In the genomic region with DNA sequence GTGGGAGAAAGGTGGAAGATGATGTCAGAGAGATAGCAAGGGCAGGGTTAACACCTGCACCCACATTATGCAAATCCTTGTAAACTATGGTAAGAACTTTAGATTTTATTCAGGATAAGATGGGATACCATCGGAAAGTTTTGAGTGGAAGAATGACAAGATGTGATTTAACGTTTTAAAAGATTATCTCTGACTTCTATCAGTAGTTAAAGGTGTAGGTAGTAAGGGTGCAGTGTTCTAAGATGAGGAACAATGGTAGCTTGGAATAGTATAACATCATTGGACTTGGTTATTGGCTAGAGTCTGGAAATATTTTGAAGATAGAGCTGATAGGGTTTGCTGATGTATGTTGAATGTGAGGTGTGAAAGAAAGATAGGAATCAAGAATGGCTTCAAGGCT, we compare ENCODE assay signal across 29 cellular contexts.
"Had no signal": no experiment of that assay in that cellular context is flagged by ENCODE, and none has a peak within 500 bp of the region (broad histone marks: within the 10 kb centered on the region; RNA-seq: fewer than 3 reads in every experiment).

No MANE protein-coding gene starts in this region.

- H3K27me3 ChIP-seq: colonic mucosa, dorsolateral prefrontal cortex, esophagus muscularis mucosa, esophagus squamous epithelium, foreskin keratinocyte, gastrocnemius medialis, gastroesophageal sphincter, heart left ventricle, heart right ventricle had no signal

- H3K36me3 ChIP-seq: colonic mucosa, esophagus muscularis mucosa, esophagus squamous epithelium, gastrocnemius medialis, gastroesophageal sphincter, heart left ventricle, heart right ventricle had no signal

- H3K4me1 ChIP-seq: colonic mucosa, esophagus muscularis mucosa, esophagus squamous epithelium, foreskin keratinocyte, gastrocnemius medialis, gastroesophageal sphincter, heart left ventricle, heart right ventricle had no signal

- H3K27me3 Mint-ChIP-seq: dendritic cell treated with granulocyte-macrophage colony-stimulating factor and Interleukin-4, amounts not matched to agents 40 ng/mL and 50 ng/mL, for 4 days; effector memory CD8-positive, alpha-beta T cell had no signal

- FAIRE-seq: colon, endometrium, endothelial cell of umbilical vein, frontal cortex had no signal

- H3K4me1 Mint-ChIP-seq: endodermal cell had no signal

- H3K27ac ChIP-seq: colonic mucosa, coronary artery, dorsolateral prefrontal cortex, epithelial cell of prostate, esophagus muscularis mucosa, esophagus squamous epithelium, foreskin keratinocyte, gastrocnemius medialis, gastroesophageal sphincter, heart left ventricle, heart right ventricle had no signal

- DNase-seq: colonic mucosa; cortex of kidney; dermis blood vessel endothelial cell; dorsolateral prefrontal cortex; effector CD4-positive, alpha-beta T cell; effector CD8-positive, alpha-beta T cell; effector memory CD4-positive, alpha-beta T cell; effector memory CD8-positive, alpha-beta T cell; endodermal cell; erythroblast; esophagus squamous epithelium; foreskin fibroblast; foreskin keratinocyte; foreskin melanocyte; gastrocnemius medialis; glutamatergic neuron; head of caudate nucleus; heart left ventricle; heart right ventricle had no signal

- ATAC-seq: effector memory CD8-positive, alpha-beta T cell; esophagus mucosa; foreskin keratinocyte; gastrocnemius medialis; gastroesophageal sphincter; heart left ventricle; heart right ventricle had no signal

- H3K4me3 ChIP-seq: colonic mucosa, coronary artery, dorsolateral prefrontal cortex, esophagus muscularis mucosa, esophagus squamous epithelium, gastrocnemius medialis, gastroesophageal sphincter, heart left ventricle, heart right ventricle had no signal

- H3K27ac Mint-ChIP-seq: dendritic cell treated with granulocyte-macrophage colony-stimulating factor and Interleukin-4, amounts not matched to agents 40 ng/mL and 50 ng/mL, for 4 days; effector memory CD8-positive, alpha-beta T cell; endodermal cell had no signal

- H3K4me3 Mint-ChIP-seq: dendritic cell treated with granulocyte-macrophage colony-stimulating factor and Interleukin-4, amounts not matched to agents 40 ng/mL and 50 ng/mL, for 4 days; effector memory CD8-positive, alpha-beta T cell; endodermal cell had no signal

- H3K9me3 ChIP-seq: colonic mucosa, esophagus muscularis mucosa, esophagus squamous epithelium, gastrocnemius medialis, gastroesophageal sphincter, heart left ventricle had no signal

- H3K9me3 Mint-ChIP-seq: dendritic cell treated with granulocyte-macrophage colony-stimulating factor and Interleukin-4, amounts not matched to agents 40 ng/mL and 50 ng/mL, for 4 days; effector memory CD8-positive, alpha-beta T cell; endodermal cell had no signal
